In the genomic region with DNA sequence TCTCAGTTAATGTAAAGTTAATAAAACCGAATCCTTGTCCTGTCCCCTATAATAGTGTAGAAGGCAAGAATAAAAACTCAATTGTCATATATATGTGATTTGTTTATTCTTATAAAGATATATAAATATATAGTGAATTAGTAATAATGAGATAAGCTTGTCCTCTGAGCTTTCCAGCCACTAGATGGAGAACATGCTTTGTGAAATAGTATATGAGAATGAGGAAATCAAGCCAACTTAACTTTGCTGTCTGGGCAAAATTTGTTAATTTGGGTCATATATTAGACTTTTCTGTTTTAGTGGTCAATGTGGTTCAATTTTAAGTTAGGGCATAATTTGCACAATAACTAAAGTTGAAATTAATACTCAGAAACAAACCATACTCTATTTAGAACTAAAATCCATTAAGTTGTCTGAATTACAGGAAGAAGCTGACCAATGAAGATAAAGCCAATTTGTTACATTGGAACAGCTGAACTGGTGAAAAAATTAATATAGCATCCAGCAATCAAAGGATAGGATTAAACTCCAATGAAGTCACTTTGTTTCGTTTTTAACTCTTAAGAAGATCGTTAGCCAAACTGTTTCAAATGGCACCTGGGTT, we compare ENCODE assay signal across 1 cellular context.
TF ChIP-seq lines count a peak whose summit lies in the region.

No MANE protein-coding gene starts in this region.

TF ChIP-seq in IMR-90, 13 proteins besides CTCF, POLR2A, EP300 and RAD21 (continued from another document):
- TF ChIP-seq MAFK (IDR thresholded peaks at IDR 0.05; ENCODE audit: low read depth, low read length) (peak; percentile 51; the same call in 1 of the 2 replicates), NFE2L2 (IDR thresholded peaks at IDR 0.05; ENCODE audit: low read depth, low read length) (no peak), SMC3 (IDR thresholded peaks at IDR 0.05; ENCODE audit: low read depth, low read length) (peak; percentile 43), CEBPB (IDR thresholded peaks at IDR 0.05; ENCODE audit: low read depth, low read length) (peak; percentile 55)
TF ChIP-seq in IMR-90: peak in this region for 3.
